Comparison of ENCODE assay signal across 9 cellular contexts in the genomic region with DNA sequence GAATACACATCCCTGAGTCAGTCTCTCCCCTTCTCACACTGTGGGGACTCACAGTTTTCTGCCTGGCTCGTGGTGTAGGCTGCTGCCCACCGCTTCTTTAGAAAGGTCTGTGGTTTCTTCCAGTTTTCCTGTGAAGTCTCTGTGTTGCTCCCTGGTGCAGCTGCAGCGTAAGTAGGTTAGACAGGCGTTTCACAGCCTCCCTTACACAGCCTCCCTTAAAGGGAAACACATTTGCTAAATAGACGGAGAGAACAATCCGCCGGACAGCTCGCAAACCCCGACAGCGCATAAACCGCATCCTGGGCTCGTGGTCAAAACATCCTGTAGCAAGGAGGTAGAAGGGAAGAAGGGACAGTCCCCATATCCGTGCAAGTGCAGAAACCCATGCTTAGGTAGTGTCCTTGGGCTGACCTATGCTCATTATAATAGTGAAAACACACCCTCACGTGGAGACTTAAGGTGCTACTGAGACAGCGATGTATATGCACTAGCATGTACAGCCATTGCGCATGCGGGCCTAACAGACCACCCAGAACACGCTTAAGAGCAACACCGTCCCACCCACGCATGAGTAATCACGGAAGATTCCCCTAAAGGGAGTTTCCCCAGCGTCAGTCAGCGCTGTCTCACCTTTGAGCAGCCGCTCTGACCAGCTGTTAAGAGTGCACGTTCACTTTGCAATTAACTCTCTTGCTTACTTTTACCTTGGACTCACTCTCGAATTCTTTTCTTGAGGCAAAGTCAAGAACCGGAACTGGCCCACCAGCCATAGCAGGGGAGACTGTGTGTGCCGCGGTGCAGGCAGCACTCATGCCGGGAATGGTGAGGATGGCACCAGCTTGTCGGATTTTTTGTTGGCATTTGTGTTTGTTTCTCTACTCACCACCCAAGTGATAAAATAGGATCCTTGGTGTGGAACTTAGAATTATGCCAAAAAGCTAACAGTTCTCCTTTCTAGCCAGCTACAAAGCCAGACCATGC. TPM values are rescaled to one million over a fixed set of nuclear protein-coding genes. Genes with fewer than 3 reads are reported as not detected.
A peak's percentile ranks its signal among the peaks of the same experiment; 100 is the strongest.
DNase-seq lines count a peak whose midpoint lies in the region; ATAC-seq lines count a peak whose summit lies in the region.
"Had no signal": no experiment of that assay in that cellular context is flagged by ENCODE, and none has a peak within 500 bp of the region (broad histone marks: within the 10 kb centered on the region; RNA-seq: fewer than 3 reads in every experiment).

No MANE protein-coding gene starts in this region.

- H3K9me3 Mint-ChIP-seq in activated naive CD4-positive, alpha-beta T cell treated with anti-CD3 and anti-CD28 coated beads, Interleukin-2, amount 50 U/mL, for 72 hours: peaks cover 2 to 6% of the 10 kb centered on the region in 2 donors

- DNase-seq in SW480 (ENCODE audit: low spot score) (peak; percentile 80), DMS153 (lab: John Stamatoyannopoulos, UW) (no peak), iPS-NIHi7 (ENCODE audit: extremely low spot score) (no peak), COLO829 (ENCODE audit: low spot score) (no peak)
- DNase-seq in activated naive CD4-positive, alpha-beta T cell treated with anti-CD3 and anti-CD28 coated beads, Interleukin-2, amount 50 U/mL, for 72 hours (ENCODE audit: low spot score in 2 of 2): peak; percentile 81 to 95
- peak; percentile 73 to 87 for DNase-seq in stimulated activated CD4-positive, alpha-beta T cell treated with anti-CD3 and anti-CD28 coated beads, Interleukin-4, amount 100 ng/mL, for 48 hours (ENCODE audit: low read depth in 2 of 2)

- ATAC-seq in GM18868 (IDR thresholded peaks at IDR 0.05; ENCODE audit: unreplicated experiment) (peak; percentile 88), HG02970 (IDR thresholded peaks at IDR 0.05; ENCODE audit: low FRiP score, unreplicated experiment) (peak; percentile 93)
- peak; percentile 85 to 93 for ATAC-seq in activated naive CD4-positive, alpha-beta T cell treated with anti-CD3 and anti-CD28 coated beads, Interleukin-2, amount 50 U/mL, for 72 hours

- peaks cover 3% of the 10 kb centered on the region in 2 donors for H3K36me3 Mint-ChIP-seq in activated naive CD4-positive, alpha-beta T cell treated with anti-CD3 and anti-CD28 coated beads, Interleukin-2, amount 50 U/mL, for 72 hours

- H3K27ac Mint-ChIP-seq in activated naive CD4-positive, alpha-beta T cell treated with anti-CD3 and anti-CD28 coated beads, Interleukin-2, amount 50 U/mL, for 72 hours: peak overlapping the region; percentile 93 to 96

RNA-seq across cellular contexts. Expression of gene SIGLEC8, which starts 16.6 kb away (rescaled TPM):
- total RNA-seq in activated naive CD4-positive, alpha-beta T cell treated with anti-CD3 and anti-CD28 coated beads, Interleukin-2, amount 50 U/mL, for 72 hours: not detected
- total RNA-seq: myocyte had no signal

RNA-seq across cellular contexts. Expression of gene SIGLEC10, which starts 24.3 kb away (rescaled TPM):
- under 1 TPM in 1 of 2 donors, not detected in 1; 0.32 TPM for total RNA-seq in activated naive CD4-positive, alpha-beta T cell treated with anti-CD3 and anti-CD28 coated beads, Interleukin-2, amount 50 U/mL, for 72 hours
- total RNA-seq: myocyte had no signal

RNA-seq across cellular contexts. Expression of gene CEACAM18, which starts 36.6 kb away (rescaled TPM):
- not detected for total RNA-seq in activated naive CD4-positive, alpha-beta T cell treated with anti-CD3 and anti-CD28 coated beads, Interleukin-2, amount 50 U/mL, for 72 hours
- total RNA-seq: myocyte had no signal

RNA-seq across cellular contexts. Expression of gene C19orf84, which starts 51.3 kb away (rescaled TPM):
- total RNA-seq in activated naive CD4-positive, alpha-beta T cell treated with anti-CD3 and anti-CD28 coated beads, Interleukin-2, amount 50 U/mL, for 72 hours: not detected
- total RNA-seq: myocyte had no signal

RNA-seq across cellular contexts. Expression of gene LIM2, which starts 53.9 kb away (rescaled TPM):
- total RNA-seq in activated naive CD4-positive, alpha-beta T cell treated with anti-CD3 and anti-CD28 coated beads, Interleukin-2, amount 50 U/mL, for 72 hours: 1 to 10 TPM in 1 of 2 donors, not detected in 1; 1.2 TPM
- total RNA-seq: myocyte had no signal

Comparison
In these comparisons a context has a peak if more than half of its experiments do, and no peak if none do; other contexts are left out.
1. DNase-seq: peak in SW480 (single experiment), activated naive CD4-positive, alpha-beta T cell treated with anti-CD3 and anti-CD28 coated beads, Interleukin-2, amount 50 U/mL, for 72 hours (2 of 2) and stimulated activated CD4-positive, alpha-beta T cell treated with anti-CD3 and anti-CD28 coated beads, Interleukin-4, amount 100 ng/mL, for 48 hours (2 of 2); none in DMS153 (single experiment), iPS-NIHi7 (single experiment) and COLO829 (single experiment).
2. Peak in every context shown above with its lines, with median percentiles within 50 percentile points of each other: ATAC-seq.